Comparison of ENCODE assay signal across 22 cellular contexts in genomic region chr11:13775471-13775870, GRCh38.
"Had no signal": no experiment of that assay in that cellular context is flagged by ENCODE, and none has a peak within 500 bp of the region (broad histone marks: within the 10 kb centered on the region; RNA-seq: fewer than 3 reads in every experiment).

No MANE protein-coding gene starts in this region.

- H3K4me3 Mint-ChIP-seq: activated naive CD8-positive, alpha-beta T cell treated with anti-CD3 and anti-CD28 coated beads, Interleukin-2, amount 50 U/mL, for 24 hours; activated T-cell treated with anti-CD3 and anti-CD28 coated beads, Interleukin-2, amount 50 U/mL, for 24 hours; dendritic cell treated with granulocyte-macrophage colony-stimulating factor and Interleukin-4, amounts not matched to agents 40 ng/mL and 50 ng/mL, for 4 days; endodermal cell; natural killer cell treated with Interleukin-12 subunit alpha and Interleukin-12 subunit beta and Interleukin-15 and Interleukin-18, amount 100 ng/mL, for 72 hours; T-helper 1 cell treated with Interleukin-12 subunit alpha and Interleukin-12 subunit beta and Interleukin-4 antibody, amounts not matched to agents 30 μg/mL and 1 μg/mL, for 36 hours had no signal

- H3K27me3 ChIP-seq: tibial nerve had no signal

- H3K36me3 ChIP-seq: heart left ventricle, lower lobe of right lung, tibial nerve, WERI-Rb-1 had no signal

- H3K4me3 ChIP-seq: heart left ventricle, lower lobe of right lung, tibial nerve had no signal

- H3K9me3 Mint-ChIP-seq: activated naive CD8-positive, alpha-beta T cell treated with anti-CD3 and anti-CD28 coated beads, Interleukin-2, amount 50 U/mL, for 24 hours; activated T-cell treated with anti-CD3 and anti-CD28 coated beads, Interleukin-2, amount 50 U/mL, for 24 hours; dendritic cell treated with granulocyte-macrophage colony-stimulating factor and Interleukin-4, amounts not matched to agents 40 ng/mL and 50 ng/mL, for 4 days; natural killer cell treated with Interleukin-12 subunit alpha and Interleukin-12 subunit beta and Interleukin-15 and Interleukin-18, amount 100 ng/mL, for 72 hours; T-helper 1 cell treated with Interleukin-12 subunit alpha and Interleukin-12 subunit beta and Interleukin-4 antibody, amounts not matched to agents 30 μg/mL and 1 μg/mL, for 36 hours had no signal

- H3K27ac ChIP-seq: heart left ventricle, lower lobe of right lung, tibial nerve, WERI-Rb-1 had no signal

- H3K27ac Mint-ChIP-seq: activated naive CD8-positive, alpha-beta T cell treated with anti-CD3 and anti-CD28 coated beads, Interleukin-2, amount 50 U/mL, for 24 hours; activated T-cell treated with anti-CD3 and anti-CD28 coated beads, Interleukin-2, amount 50 U/mL, for 24 hours; dendritic cell treated with granulocyte-macrophage colony-stimulating factor and Interleukin-4, amounts not matched to agents 40 ng/mL and 50 ng/mL, for 4 days; natural killer cell treated with Interleukin-12 subunit alpha and Interleukin-12 subunit beta and Interleukin-15 and Interleukin-18, amount 100 ng/mL, for 72 hours; T-helper 1 cell treated with Interleukin-12 subunit alpha and Interleukin-12 subunit beta and Interleukin-4 antibody, amounts not matched to agents 30 μg/mL and 1 μg/mL, for 36 hours had no signal

- H3K4me1 Mint-ChIP-seq: activated naive CD8-positive, alpha-beta T cell treated with anti-CD3 and anti-CD28 coated beads, Interleukin-2, amount 50 U/mL, for 24 hours had no signal

- H3K4me1 ChIP-seq: heart left ventricle, lower lobe of right lung, tibial nerve had no signal

- DNase-seq: activated CD8-positive, alpha-beta memory T cell treated with anti-CD3 and anti-CD28 coated beads, Interleukin-2, amount 50 U/mL, for 48 hours; activated gamma-delta T cell; activated naive CD4-positive, alpha-beta T cell treated with anti-CD3 and anti-CD28 coated beads, Interleukin-2, amount 50 U/mL, for 16 hours; activated T-cell treated with anti-CD3 and anti-CD28 coated beads, Interleukin-2, amount 50 U/mL, for 24 hours; amygdala; heart left ventricle; lower lobe of right lung; mesenchymal stem cell; posterior cingulate gyrus; right cardiac atrium; stimulated activated CD4-positive, alpha-beta T cell treated with anti-CD3 and anti-CD28 coated beads, Interleukin-2, amount 100 ng/mL, for 48 hours; stimulated activated naive CD4-positive, alpha-beta T cell treated with Interleukin-2 at 50 U/mL for 16 hours; T1000; WERI-Rb-1 had no signal

- H3K9me3 ChIP-seq: lower lobe of right lung, tibial nerve had no signal

- ATAC-seq: activated CD4-positive, CD25-positive, alpha-beta regulatory T cell treated with anti-CD3 and anti-CD28 coated beads, Interleukin-2, amount 50 U/mL, for 24 hours; heart left ventricle; left lobe of liver; lower lobe of right lung; right cardiac atrium had no signal

- H3K36me3 Mint-ChIP-seq: natural killer cell treated with Interleukin-12 subunit alpha and Interleukin-12 subunit beta and Interleukin-15 and Interleukin-18, amount 100 ng/mL, for 72 hours had no signal
